Comparison of ENCODE assay signal across 8 cellular contexts in genomic region chr17:62064791-62065563, GRCh38. TPM values are rescaled to one million over a fixed set of nuclear protein-coding genes. Genes with fewer than 3 reads are reported as not detected.
A peak's percentile ranks its signal among the peaks of the same experiment; 100 is the strongest.
DNase-seq lines count a peak whose midpoint lies in the region; ATAC-seq and TF ChIP-seq lines count a peak whose summit lies in the region.

Gene MED13, minus strand, starts transcription at chr17:62065278. Its CDS starts 73 bp downstream, at chr17:62065205.

- peaks cover 18 to 28% of the 10 kb centered on the region in 2 donors for H3K36me3 Mint-ChIP-seq in activated naive CD4-positive, alpha-beta T cell treated with anti-CD3 and anti-CD28 coated beads, Interleukin-2, amount 50 U/mL, for 72 hours
- peaks cover 4% of the 10 kb centered on the region for H3K36me3 Mint-ChIP-seq in glutamatergic neuron (ENCODE audit: unreplicated experiment)
- H3K36me3 Mint-ChIP-seq in osteocyte (ENCODE audit: unreplicated experiment) = peaks cover 10% of the 10 kb centered on the region

- TF ChIP-seq CTCF in glutamatergic neuron (IDR thresholded peaks at IDR 0.05; ENCODE audit: partially characterized antibody, unreplicated experiment) (no peak), osteocyte (IDR thresholded peaks at IDR 0.05) (no peak)

- H3K4me3 Mint-ChIP-seq in glutamatergic neuron (ENCODE audit: unreplicated experiment) (peak within 1 kb of the TSS; percentile 98), osteocyte (ENCODE audit: unreplicated experiment) (peak within 1 kb of the TSS; percentile 97)

- peak within 1 kb of the TSS; percentile 99 for H3K27ac ChIP-seq in thymus (ENCODE audit: low read depth)

- peaks cover 6% of the 10 kb centered on the region for H3K4me1 ChIP-seq in thymus (ENCODE audit: control insufficient read depth, insufficient read depth, low read length)

- DNase-seq in NCI-H1417 (lab: John Stamatoyannopoulos, UW) (peak; percentile 19 to 71 (median 57)), NCI-H1417 treated with DMSO at 0.1 percent for 48 hours (lab: John Stamatoyannopoulos, UW) (no peak), glutamatergic neuron (peak; percentile 73), osteocyte (ENCODE audit: extremely low spot score, unreplicated experiment) (peak; percentile 89)
- peak; percentile 53 to 66 for DNase-seq in activated naive CD4-positive, alpha-beta T cell treated with anti-CD3 and anti-CD28 coated beads, Interleukin-2, amount 50 U/mL, for 72 hours (ENCODE audit: low spot score in 2 of 2)

- H3K36me3 ChIP-seq in thymus (ENCODE audit: control insufficient read depth, insufficient read depth) = no peaks in the 10 kb centered on the region

- ATAC-seq in HG03378 (IDR thresholded peaks at IDR 0.05; ENCODE audit: unreplicated experiment) = peak; percentile 2
- ATAC-seq in SK-N-SH treated with all-trans-retinoic acid at 6 μM for 48 hours = peak; percentile 52
- ATAC-seq in activated naive CD4-positive, alpha-beta T cell treated with anti-CD3 and anti-CD28 coated beads, Interleukin-2, amount 50 U/mL, for 72 hours = peak; percentile 23 to 24

- no peaks in the 10 kb centered on the region for H3K9me3 ChIP-seq in thymus (ENCODE audit: control insufficient read depth)

- under 1% methylated on average over 79 of the region's 79 CpGs for WGBS in thymus

- peaks cover 25% of the 10 kb centered on the region for H3K4me1 Mint-ChIP-seq in glutamatergic neuron (ENCODE audit: low read depth, unreplicated experiment)
- peaks cover 33% of the 10 kb centered on the region for H3K4me1 Mint-ChIP-seq in osteocyte (ENCODE audit: unreplicated experiment)

- H3K27me3 Mint-ChIP-seq in glutamatergic neuron (ENCODE audit: unreplicated experiment) (peaks cover 5% of the 10 kb centered on the region), osteocyte (ENCODE audit: unreplicated experiment) (no peaks in the 10 kb centered on the region)

- no peaks in the 10 kb centered on the region for H3K9me3 Mint-ChIP-seq in activated naive CD4-positive, alpha-beta T cell treated with anti-CD3 and anti-CD28 coated beads, Interleukin-2, amount 50 U/mL, for 72 hours
- H3K9me3 Mint-ChIP-seq in glutamatergic neuron (ENCODE audit: unreplicated experiment) = peaks cover 8% of the 10 kb centered on the region
- H3K9me3 Mint-ChIP-seq in osteocyte (ENCODE audit: unreplicated experiment) = no peaks in the 10 kb centered on the region

- peak within 1 kb of the TSS; percentile 87 to 98 for H3K27ac Mint-ChIP-seq in activated naive CD4-positive, alpha-beta T cell treated with anti-CD3 and anti-CD28 coated beads, Interleukin-2, amount 50 U/mL, for 72 hours
- peak within 1 kb of the TSS; percentile 99 for H3K27ac Mint-ChIP-seq in glutamatergic neuron (ENCODE audit: unreplicated experiment)
- H3K27ac Mint-ChIP-seq in osteocyte (ENCODE audit: unreplicated experiment) = peak within 1 kb of the TSS; percentile 100

- H3K27me3 ChIP-seq in thymus (ENCODE audit: control insufficient read depth, insufficient read depth) = no peaks in the 10 kb centered on the region

- H3K4me3 ChIP-seq in thymus (ENCODE audit: low read length) = peak within 1 kb of the TSS; percentile 98

TF ChIP-seq in SK-N-SH treated with all-trans-retinoic acid at 6 μM for 48 hours, 23 proteins besides CTCF, POLR2A, EP300 and RAD21:
- TF ChIP-seq PATZ1 (CRISPR knock-in tag; IDR thresholded peaks at IDR 0.05; ENCODE audit: borderline replicate concordance) (0 out of 2 replicates have a peak, but pooled peaks have one; percentile 22), ESRRG (CRISPR knock-in tag; IDR thresholded peaks at IDR 0.05) (no peak), ZFP3 (CRISPR knock-in tag; IDR thresholded peaks at IDR 0.05) (no peak)
TF ChIP-seq in SK-N-SH treated with all-trans-retinoic acid at 6 μM for 48 hours: peak in this region for 1.

RNA-seq across cellular contexts. Expression of gene MED13, which starts in this region (rescaled TPM):
- 10 to 100 TPM; 45.9 to 56.6 TPM for total RNA-seq in activated naive CD4-positive, alpha-beta T cell treated with anti-CD3 and anti-CD28 coated beads, Interleukin-2, amount 50 U/mL, for 72 hours
- total RNA-seq in glutamatergic neuron (ENCODE audit: unreplicated experiment) (130 TPM), osteocyte (69.7 and 78.7 TPM in 2 replicates)
- polyA plus RNA-seq in thymus = 12.0 TPM

Comparison
In these comparisons a context has a peak if more than half of its experiments do, and no peak if none do; other contexts are left out.
1. ATAC-seq: peak in every context shown above with its lines; median percentile 52 in SK-N-SH treated with all-trans-retinoic acid at 6 μM for 48 hours; 24 in activated naive CD4-positive, alpha-beta T cell treated with anti-CD3 and anti-CD28 coated beads, Interleukin-2, amount 50 U/mL, for 72 hours; 2 in HG03378.